Comparison of ENCODE assay signal across 23 cellular contexts in the genomic region with DNA sequence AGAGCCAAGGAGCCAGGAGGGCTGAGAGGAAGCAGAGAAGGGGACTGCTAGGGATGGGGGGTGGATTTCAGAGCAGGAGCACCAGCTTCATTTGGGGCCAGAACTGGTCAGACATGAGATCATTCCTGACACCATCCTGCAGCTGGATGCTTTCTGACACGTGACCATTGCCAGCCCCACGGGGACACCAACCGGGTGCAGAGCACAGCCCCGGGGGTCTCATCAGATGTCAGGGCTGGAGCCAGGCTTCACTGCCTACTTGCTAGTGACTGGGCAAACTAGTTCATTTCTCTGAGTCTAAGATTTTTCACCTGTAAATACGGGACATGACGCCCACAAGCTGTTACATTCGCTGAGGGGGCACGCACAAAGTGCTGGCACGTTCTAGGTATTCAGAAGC.
"Had no signal": no experiment of that assay in that cellular context is flagged by ENCODE, and none has a peak within 500 bp of the region (broad histone marks: within the 10 kb centered on the region; RNA-seq: fewer than 3 reads in every experiment).

No MANE protein-coding gene starts in this region.

- H3K9me3 ChIP-seq: gastroesophageal sphincter, heart left ventricle, neutrophil, pancreas, right atrium auricular region, sigmoid colon, transverse colon, vagina had no signal

- H3K36me3 Mint-ChIP-seq: memory B cell; naive thymus-derived CD8-positive, alpha-beta T cell; stimulated activated memory B cell treated with anti-CD40 and anti-IgM and Interleukin-4, amounts not matched to agents 10 μg/mL and 1 μg/mL and 100 μg/mL, for 72 hours had no signal

- H3K27me3 ChIP-seq: gastroesophageal sphincter, heart left ventricle, hepatocyte, neutrophil, pancreas, right atrium auricular region, sigmoid colon, transverse colon, vagina had no signal

- H3K4me3 Mint-ChIP-seq: effector memory CD8-positive, alpha-beta T cell; memory B cell; naive thymus-derived CD8-positive, alpha-beta T cell; nephron progenitor cell; stimulated activated memory B cell treated with anti-CD40 and anti-IgM and Interleukin-4, amounts not matched to agents 10 μg/mL and 1 μg/mL and 100 μg/mL, for 72 hours had no signal

- H3K27ac Mint-ChIP-seq: effector memory CD8-positive, alpha-beta T cell; memory B cell; nephron progenitor cell; progenitor cell of endocrine pancreas; stimulated activated memory B cell treated with anti-CD40 and anti-IgM and Interleukin-4, amounts not matched to agents 10 μg/mL and 1 μg/mL and 100 μg/mL, for 72 hours had no signal

- H3K79me2 ChIP-seq: hepatocyte had no signal

- H3K9me3 Mint-ChIP-seq: effector memory CD8-positive, alpha-beta T cell; memory B cell; naive thymus-derived CD8-positive, alpha-beta T cell; nephron progenitor cell; stimulated activated memory B cell treated with anti-CD40 and anti-IgM and Interleukin-4, amounts not matched to agents 10 μg/mL and 1 μg/mL and 100 μg/mL, for 72 hours had no signal

- H3K27ac ChIP-seq: cardiac muscle cell, coronary artery, gastroesophageal sphincter, heart left ventricle, hepatocyte, neutrophil, pancreas, right atrium auricular region, sigmoid colon, transverse colon, vagina had no signal

- DNase-seq: effector memory CD8-positive, alpha-beta T cell; heart left ventricle; kidney glomerular epithelial cell; left colon; left ventricle myocardium superior; naive thymus-derived CD8-positive, alpha-beta T cell; sigmoid colon; stimulated activated CD4-positive, alpha-beta T cell treated with anti-CD3 and anti-CD28 coated beads, Interleukin-4, amount 100 ng/mL, for 4 hours; stimulated activated naive CD8-positive, alpha-beta T cell treated with anti-CD3 and anti-CD28 coated beads, Interleukin-15, Interleukin-2, amounts not matched to agents 100 U/mL and 50 U/mL, for 24 hours; transverse colon had no signal

- H3K36me3 ChIP-seq: cardiac muscle cell, gastroesophageal sphincter, heart left ventricle, neutrophil, pancreas, right atrium auricular region, sigmoid colon, transverse colon, vagina had no signal

- H3K4me2 ChIP-seq: hepatocyte had no signal

- ATAC-seq: effector memory CD8-positive, alpha-beta T cell; gastroesophageal sphincter; left colon; naive thymus-derived CD8-positive, alpha-beta T cell; stimulated activated memory B cell treated with anti-CD40 and anti-IgM and Interleukin-4, amounts not matched to agents 10 μg/mL and 1 μg/mL and 100 μg/mL, for 72 hours had no signal

- H3K4me1 Mint-ChIP-seq: memory B cell; naive thymus-derived CD8-positive, alpha-beta T cell; stimulated activated memory B cell treated with anti-CD40 and anti-IgM and Interleukin-4, amounts not matched to agents 10 μg/mL and 1 μg/mL and 100 μg/mL, for 72 hours had no signal

- H3K4me1 ChIP-seq: gastroesophageal sphincter, heart left ventricle, pancreas, right atrium auricular region, sigmoid colon, transverse colon, vagina had no signal

- H3K4me3 ChIP-seq: cardiac muscle cell, coronary artery, gastroesophageal sphincter, heart left ventricle, hepatocyte, lung, pancreas, right atrium auricular region, sigmoid colon, transverse colon, vagina had no signal
